In the genomic region with DNA sequence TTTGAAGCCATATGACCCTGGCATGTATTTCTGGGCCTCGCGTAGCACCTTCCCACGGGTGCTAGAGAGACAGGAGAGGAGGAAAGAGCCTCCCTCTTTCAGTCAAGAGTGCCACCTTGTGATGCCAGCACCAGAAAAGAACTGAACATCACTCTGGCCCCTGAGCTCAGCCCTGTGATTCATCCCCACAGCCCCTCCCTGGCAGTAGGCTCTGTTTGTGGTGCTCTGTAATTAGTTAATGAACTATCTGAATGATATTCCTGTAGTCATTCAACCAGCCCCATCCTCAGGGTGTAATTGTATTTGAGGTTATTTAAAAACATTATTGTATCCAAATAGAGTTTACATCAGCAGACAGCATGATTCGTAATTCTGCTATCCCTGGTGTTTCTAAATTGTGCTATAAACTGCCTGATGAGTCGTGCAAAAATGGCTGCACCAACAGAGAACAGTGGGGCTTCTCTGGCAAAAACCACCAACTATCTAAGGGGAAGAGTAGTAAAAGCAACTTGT, we compare ENCODE assay signal across 13 cellular contexts. TPM values are rescaled to one million over a fixed set of nuclear protein-coding genes. Genes with fewer than 3 reads are reported as not detected.
DNase-seq lines count a peak whose midpoint lies in the region; ATAC-seq and TF ChIP-seq lines count a peak whose summit lies in the region.
"Had no signal": no experiment of that assay in that cellular context is flagged by ENCODE, and none has a peak within 500 bp of the region (broad histone marks: within the 10 kb centered on the region; RNA-seq: fewer than 3 reads in every experiment).

No MANE protein-coding gene starts in this region.

- no peak overlapping the region for H3K23ac ChIP-seq in trophoblast cell (ENCODE audit: low read length)

- H4K8ac ChIP-seq in trophoblast cell (ENCODE audit: low read depth, low read length), result no peak overlapping the region

- TF ChIP-seq CTCF in choroid plexus epithelial cell (conservative IDR thresholded peaks at IDR 0.05; ENCODE audit: low read depth, low read length), result no peak

- H4K91ac ChIP-seq in trophoblast cell (ENCODE audit: low read depth, low read length), result no peak overlapping the region

- no peak overlapping the region for H2AFZ ChIP-seq in trophoblast cell (ENCODE audit: insufficient read depth, low read length, poor library complexity)

- no peak overlapping the region for H3K18ac ChIP-seq in trophoblast cell (ENCODE audit: low read length)

- no peak overlapping the region for H2AK5ac ChIP-seq in trophoblast cell (ENCODE audit: low read length)

- no peak overlapping the region for H4K12ac ChIP-seq in trophoblast cell (ENCODE audit: low read depth, low read length)

- H3K9me3 ChIP-seq in trophoblast cell (ENCODE audit: insufficient read depth, low read depth, low read length), result no peaks in the 10 kb centered on the region
- H3K9me3 ChIP-seq: right atrium auricular region, SJSA1 had no signal

- peaks cover 2 to 7% of the 10 kb centered on the region in 2 experiments for H3K4me1 ChIP-seq in trophoblast cell (ENCODE audit: control insufficient read depth in 1 of 2, insufficient read depth in 2 of 2, low read length in 2 of 2)
- H3K4me1 ChIP-seq: SJSA1 had no signal

- H3K4me3 ChIP-seq in choroid plexus epithelial cell (ENCODE audit: low read depth, low read length), result no peak overlapping the region
- H3K4me3 ChIP-seq in trophoblast cell (ENCODE audit: low read depth, low read length), result no peak overlapping the region
- H3K4me3 ChIP-seq: right atrium auricular region, SJSA1 had no signal

- H3K27ac ChIP-seq in trophoblast cell (ENCODE audit: low read depth, low read length), result no peak overlapping the region
- H3K27ac ChIP-seq: right atrium auricular region, SJSA1 had no signal

- H2BK12ac ChIP-seq in trophoblast cell (ENCODE audit: low read length), result no peak overlapping the region

- H3K14ac ChIP-seq in trophoblast cell (ENCODE audit: low read length), result no peak overlapping the region

- no peak overlapping the region for H3K4ac ChIP-seq in trophoblast cell (ENCODE audit: low read depth, low read length)

- H2BK120ac ChIP-seq in trophoblast cell (ENCODE audit: insufficient read depth, low read length, poor library complexity), result no peak overlapping the region

- H3K79me2 ChIP-seq in trophoblast cell (ENCODE audit: control insufficient read depth, insufficient read depth, low read length, poor library complexity), result no peaks in the 10 kb centered on the region

- no CpG with 5 or more reads among the region's 5 CpGs for WGBS in trophoblast cell (ENCODE audit: extremely low coverage, insufficient coverage, insufficient read length)

- DNase-seq in EL (peak; percentile 33), M059J (ENCODE audit: low read depth) (peak; percentile 24), choroid plexus epithelial cell (ENCODE audit: low read depth) (peak; percentile 35), trophoblast cell (no peak), HUDEP-2 (lab: John Stamatoyannopoulos, UW; ENCODE audit: unreplicated experiment in 76 of 76) (no peak)
- DNase-seq: DMS53, MM.1S, NCI-H524 treated with DMSO at 0.1 percent for 48 hours had no signal

- no peaks in the 10 kb centered on the region for H3K36me3 ChIP-seq in trophoblast cell (ENCODE audit: control insufficient read depth in 1 of 2, insufficient read depth in 2 of 2, low read length in 2 of 2)
- H3K36me3 ChIP-seq: right atrium auricular region, SJSA1 had no signal

- H3K4me2 ChIP-seq in trophoblast cell (ENCODE audit: low read length), result no peak overlapping the region

- peak overlapping the region; percentile 38 for H3K9ac ChIP-seq in trophoblast cell (ENCODE audit: low read length)

- H2BK5ac ChIP-seq in trophoblast cell (ENCODE audit: low read depth, low read length, poor library complexity), result no peak overlapping the region

- H3K27me3 ChIP-seq in trophoblast cell (ENCODE audit: insufficient read depth, low read length), result no peaks in the 10 kb centered on the region
- H3K27me3 ChIP-seq: right atrium auricular region had no signal

- no peaks in the 10 kb centered on the region for H3K79me1 ChIP-seq in trophoblast cell (ENCODE audit: low read length)

- no peak for ATAC-seq in HG02870 (IDR thresholded peaks at IDR 0.05; ENCODE audit: unreplicated experiment)
- ATAC-seq in HG02763 (IDR thresholded peaks at IDR 0.05; ENCODE audit: unreplicated experiment), result no peak
- ATAC-seq: activated T-helper 17 cell treated with anti-CD3 and anti-CD28 coated beads, Interleukin-2, amount 50 U/mL, for 72 hours had no signal

RNA-seq across cellular contexts. Expression of gene TIAL1, which starts 23.5 kb away (rescaled TPM):
- 45.9 and 47.6 TPM in 2 replicates for total RNA-seq in M059J (2014; rRNA removed; shearing (Covaris generic))
- 124 and 125 TPM in 2 replicates for polyA plus RNA-seq in trophoblast cell (2013)

RNA-seq across cellular contexts. Expression of gene BAG3, which starts 30.9 kb away (rescaled TPM):
- total RNA-seq in M059J (2014; rRNA removed; shearing (Covaris generic)), result 15.1 and 28.6 TPM in 2 replicates
- polyA plus RNA-seq in trophoblast cell (2013), result 85.0 and 88.8 TPM in 2 replicates

Comparison
In these comparisons a context has a peak if more than half of its experiments do, and no peak if none do; other contexts are left out.
1. DNase-seq: peak in EL (single experiment), M059J (single experiment) and choroid plexus epithelial cell (single experiment); none in trophoblast cell (0 of 2) and HUDEP-2 (0 of 76).